Comparison of ENCODE assay signal across 8 cellular contexts in the genomic region with DNA sequence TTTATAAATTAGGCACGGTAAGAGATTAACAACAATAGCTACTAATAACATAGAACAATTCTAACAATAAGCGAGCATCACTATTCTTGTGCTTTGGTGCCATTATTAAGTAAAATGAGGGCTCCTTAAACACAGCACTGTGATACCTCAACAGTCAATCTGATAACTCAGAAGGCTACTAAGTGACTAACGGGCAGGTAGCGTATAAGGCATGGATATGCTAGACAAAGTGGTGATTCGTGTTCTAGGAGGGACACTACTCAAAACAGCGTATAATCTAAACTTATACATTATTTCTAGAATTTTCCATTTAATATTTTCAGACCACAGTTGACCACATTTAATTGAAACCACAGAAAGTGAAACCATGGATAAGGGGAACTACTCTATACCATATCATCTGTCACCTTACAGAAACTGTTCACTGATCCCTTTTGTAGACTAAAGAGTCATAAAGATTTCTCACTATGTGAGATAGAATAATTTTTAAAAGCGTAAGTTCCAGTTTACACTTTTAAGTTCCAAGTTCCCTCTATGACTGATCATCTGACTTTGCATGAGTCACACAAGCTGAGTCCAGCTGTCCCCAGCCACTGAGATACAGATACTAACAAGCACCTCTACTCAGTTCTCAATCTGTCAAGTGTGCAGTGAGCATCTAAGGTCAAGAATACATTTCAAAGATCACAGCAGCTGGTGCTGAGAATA.
DNase-seq lines count a peak whose midpoint lies in the region; ATAC-seq and TF ChIP-seq lines count a peak whose summit lies in the region.
"Not testable (repeated sequence)": the region's sequence is repeated elsewhere in the genome, so short reads cannot be mapped to it uniquely, and the experiment has no call there.

No MANE protein-coding gene starts in this region.

- not testable (repeated sequence) for H3K36me3 ChIP-seq in osteoblast (ENCODE audit: insufficient read depth, low read length)

- DNase-seq in AG08396 (ENCODE audit: low spot score) (peak; percentile 21), HL-60 (ENCODE audit: low read depth in 1 of 2, low spot score in 1 of 2) (peak; percentile 47 to 53), osteoblast (ENCODE audit: insufficient read length, low spot score, missing footprints) (peak; percentile 36)
- DNase-seq in activated naive CD4-positive, alpha-beta T cell treated with anti-CD3 and anti-CD28 coated beads, Interleukin-2, amount 50 U/mL, for 72 hours (ENCODE audit: low spot score in 2 of 2); Right ventricle myocardium superior: not testable (repeated sequence)

- intact Hi-C loops in Right ventricle myocardium superior (cut with DNase I) = not testable (repeated sequence)

- H3K9me3 ChIP-seq in osteoblast (ENCODE audit: low read depth, low read length) = not testable (repeated sequence)

- H3K27ac ChIP-seq in HL-60 (replicated peaks); osteoblast (ENCODE audit: low read depth, low read length): not testable (repeated sequence)

- H3K4me3 ChIP-seq in HL-60 (replicated peaks; ENCODE audit: insufficient read depth, low read length); osteoblast (ENCODE audit: insufficient read depth, low read length): not testable (repeated sequence)

- not testable (repeated sequence) for H3K9me3 Mint-ChIP-seq in activated naive CD4-positive, alpha-beta T cell treated with anti-CD3 and anti-CD28 coated beads, Interleukin-2, amount 50 U/mL, for 72 hours

- ATAC-seq in GM19023 (IDR thresholded peaks at IDR 0.05; ENCODE audit: unreplicated experiment) = peak; percentile 90
- peak; percentile 96 for ATAC-seq in GM21717 (IDR thresholded peaks at IDR 0.05; ENCODE audit: unreplicated experiment)
- ATAC-seq in HG03060 (IDR thresholded peaks at IDR 0.05; ENCODE audit: low read depth, unreplicated experiment) = peak; percentile 96
- ATAC-seq in activated naive CD4-positive, alpha-beta T cell treated with anti-CD3 and anti-CD28 coated beads, Interleukin-2, amount 50 U/mL, for 72 hours = peak; percentile 68 to 92
- peak; percentile 85 for ATAC-seq in Right ventricle myocardium superior (ENCODE audit: poor library complexity)

- not testable (repeated sequence) for H3K79me2 ChIP-seq in osteoblast (ENCODE audit: insufficient read depth, low read length)

- not testable (repeated sequence) for H4K20me1 ChIP-seq in osteoblast (ENCODE audit: insufficient read depth, low read length)

- not testable (repeated sequence) for H3K27ac Mint-ChIP-seq in activated naive CD4-positive, alpha-beta T cell treated with anti-CD3 and anti-CD28 coated beads, Interleukin-2, amount 50 U/mL, for 72 hours

- peak overlapping the region; percentile 35 for H2AFZ ChIP-seq in osteoblast (ENCODE audit: low read length)

- not testable (repeated sequence) for H3K36me3 Mint-ChIP-seq in activated naive CD4-positive, alpha-beta T cell treated with anti-CD3 and anti-CD28 coated beads, Interleukin-2, amount 50 U/mL, for 72 hours

- H3K4me1 ChIP-seq in osteoblast (ENCODE audit: insufficient read depth, low read length) = not testable (repeated sequence)

- not testable (repeated sequence) for TF ChIP-seq CTCF in HL-60 (IDR thresholded peaks at IDR 0.05; ENCODE audit: insufficient read depth, low read length); osteoblast (IDR thresholded peaks at IDR 0.05; ENCODE audit: extremely low read depth, low read depth, low read length)

- not testable (repeated sequence) for H3K27me3 ChIP-seq in HL-60 (ENCODE audit: insufficient read depth, poor library complexity, severe bottlenecking); osteoblast (ENCODE audit: insufficient read depth, low read length)

- not testable (repeated sequence) for H3K4me2 ChIP-seq in osteoblast (ENCODE audit: insufficient read depth, low read length)
